In genomic region chr12:27535318-27535717, GRCh38 we compare ENCODE assay signal across 1 cellular context.
A peak's percentile ranks its signal among the peaks of the same experiment; 100 is the strongest.
TF ChIP-seq lines count a peak whose summit lies in the region.

No MANE protein-coding gene starts in this region.

TF ChIP-seq in GM12878, 131 proteins besides CTCF, POLR2A, EP300 and RAD21 (continued from another document):
- TF ChIP-seq PAX5 (IDR thresholded peaks at IDR 0.05; ENCODE audit: borderline replicate concordance, low read depth, low read length), result peak; percentile 47; the same call in 1 of the 2 replicates
TF ChIP-seq in GM12878: peak in this region for 3.
